19 cellular contexts compared by ENCODE assay signal in the genomic region with DNA sequence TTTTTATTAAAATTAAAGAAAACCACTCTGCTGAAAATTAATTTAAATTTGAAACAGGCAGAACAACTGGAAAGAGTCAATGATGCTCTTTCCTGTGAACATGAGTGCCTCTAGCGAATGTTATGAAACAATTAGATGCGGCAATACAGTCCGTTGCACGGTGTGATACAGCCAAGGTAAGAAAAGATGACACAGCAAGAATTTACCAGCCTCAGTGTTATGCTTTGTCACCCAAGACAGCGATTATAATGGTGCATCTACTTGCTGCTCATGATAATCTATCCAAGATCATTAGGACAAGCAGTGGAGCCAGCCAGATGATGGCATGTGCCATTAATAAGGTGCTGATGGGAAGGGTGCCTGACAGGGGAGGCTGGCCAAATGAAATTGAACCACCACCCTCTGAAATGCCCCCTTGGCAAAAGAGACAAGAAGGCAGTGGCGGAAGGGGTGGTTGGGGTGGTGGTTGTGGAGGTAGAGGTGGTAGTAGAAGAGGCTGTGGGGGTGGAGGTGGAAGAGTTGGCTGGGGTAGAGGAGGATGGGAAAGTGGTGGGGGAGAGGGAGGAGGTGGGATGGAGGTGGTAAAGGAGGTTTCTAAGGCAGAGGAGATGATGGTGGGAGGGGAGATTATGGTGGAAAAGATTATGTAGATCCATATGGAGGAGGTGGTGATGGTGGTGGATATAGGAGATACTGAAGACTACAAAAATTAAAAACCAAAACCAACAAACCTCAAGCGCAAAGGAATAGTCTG. TPM values are rescaled to one million over a fixed set of nuclear protein-coding genes. Genes with fewer than 3 reads are reported as not detected.
A peak's percentile ranks its signal among the peaks of the same experiment; 100 is the strongest.
DNase-seq lines count a peak whose midpoint lies in the region; ATAC-seq and TF ChIP-seq lines count a peak whose summit lies in the region.
"Had no signal": no experiment of that assay in that cellular context is flagged by ENCODE, and none has a peak within 500 bp of the region (broad histone marks: within the 10 kb centered on the region; RNA-seq: fewer than 3 reads in every experiment).

No MANE protein-coding gene starts in this region.

- no peak for DNase-seq in CD4-positive, alpha-beta T cell
- no peak for DNase-seq in activated naive CD8-positive, alpha-beta T cell treated with anti-CD3 and anti-CD28 coated beads, Interleukin-2, amount 50 U/mL, for 24 hours
- DNase-seq in neural crest cell (ENCODE audit: low read depth, low spot score), result no peak
- no peak for DNase-seq in posterior vena cava (ENCODE audit: low spot score)
- no peak for DNase-seq in occipital lobe (lab: John Stamatoyannopoulos, UW)
- DNase-seq: activated CD4-positive, alpha-beta T cell treated with anti-CD3 and anti-CD28 coated beads for 4 hours; brain microvascular endothelial cell; colonic mucosa; Kasumi-1; NCI-H1048; NCI-H510A; RPMI8226 had no signal

- H3K4me1 Mint-ChIP-seq in CD4-positive, alpha-beta T cell (ENCODE audit: low read depth), result peaks cover 70% of the 10 kb centered on the region
- H3K4me1 Mint-ChIP-seq in activated naive CD8-positive, alpha-beta T cell treated with anti-CD3 and anti-CD28 coated beads, Interleukin-2, amount 50 U/mL, for 24 hours, result peaks cover 66% of the 10 kb centered on the region
- H3K4me1 Mint-ChIP-seq in neural crest cell, result peaks cover 16% of the 10 kb centered on the region

- no peaks in the 10 kb centered on the region for H3K27me3 Mint-ChIP-seq in CD4-positive, alpha-beta T cell
- H3K27me3 Mint-ChIP-seq in activated naive CD8-positive, alpha-beta T cell treated with anti-CD3 and anti-CD28 coated beads, Interleukin-2, amount 50 U/mL, for 24 hours, result no peaks in the 10 kb centered on the region
- H3K27me3 Mint-ChIP-seq in neural crest cell (ENCODE audit: low read depth), result no peaks in the 10 kb centered on the region

- POLR2A ChIA-PET in CD4-positive, alpha-beta T cell (lab: Charles Lee), result interaction anchor here (0.6 to 0.7 kb wide), 2 partner anchors 59 to 303 kb away, joined by 3 to 6 read pairs; no protein-coding TSS in a partner anchor
- POLR2A ChIA-PET in HEK293 (lab: Yijun Ruan, JAX), result no interaction called here

- CTCF ChIA-PET in CD4-positive, alpha-beta T cell (lab: Charles Lee), result interaction anchor here (1.0 kb wide), 1 partner anchor 223 kb away, joined by 4 read pairs; no protein-coding TSS in a partner anchor
- CTCF ChIA-PET in HEK293 (lab: Yijun Ruan, JAX), result interaction anchor here (0.6 kb wide), 1 partner anchor 357 kb away, joined by 3 read pairs; no protein-coding TSS in a partner anchor

- H3K27me3 ChIP-seq in CD4-positive, alpha-beta T cell (ENCODE audit: control insufficient read depth, insufficient read depth, low read length), result no peaks in the 10 kb centered on the region
- H3K27me3 ChIP-seq: brain microvascular endothelial cell, colonic mucosa had no signal

- H3K4me3 Mint-ChIP-seq in CD4-positive, alpha-beta T cell, result peak overlapping the region; percentile 54
- peak overlapping the region; percentile 29 for H3K4me3 Mint-ChIP-seq in activated naive CD8-positive, alpha-beta T cell treated with anti-CD3 and anti-CD28 coated beads, Interleukin-2, amount 50 U/mL, for 24 hours
- H3K4me3 Mint-ChIP-seq in neural crest cell, result peak overlapping the region; percentile 52

- no peak overlapping the region for H3K27ac ChIP-seq in CD4-positive, alpha-beta T cell (ENCODE audit: low read depth, low read length)
- no peak overlapping the region for H3K27ac ChIP-seq in HEK293 (ENCODE audit: extremely low read depth, low read depth, low read length)
- H3K27ac ChIP-seq: brain microvascular endothelial cell, colonic mucosa, prostate gland, skin epidermis had no signal

- H3K4me3 ChIP-seq in HEK293 (ENCODE audit: low read depth, low read length), result no peak overlapping the region
- H3K4me3 ChIP-seq: colonic mucosa, prostate gland, skin epidermis had no signal

- TF ChIP-seq CTCF in CD4-positive, alpha-beta T cell (IDR thresholded peaks at IDR 0.05), result no peak
- TF ChIP-seq CTCF in HEK293 (tag by site-specific recombination; IDR thresholded peaks at IDR 0.05), result no peak
- TF ChIP-seq CTCF in neural crest cell (conservative IDR thresholded peaks at IDR 0.05), result no peak

- peaks cover 25% of the 10 kb centered on the region for H3K36me3 Mint-ChIP-seq in CD4-positive, alpha-beta T cell (ENCODE audit: low read depth)
- peaks cover 26% of the 10 kb centered on the region for H3K36me3 Mint-ChIP-seq in activated naive CD8-positive, alpha-beta T cell treated with anti-CD3 and anti-CD28 coated beads, Interleukin-2, amount 50 U/mL, for 24 hours (ENCODE audit: low read depth)
- no peaks in the 10 kb centered on the region for H3K36me3 Mint-ChIP-seq in neural crest cell (ENCODE audit: low read depth)

- no peaks in the 10 kb centered on the region for H3K36me3 ChIP-seq in HEK293 (ENCODE audit: control insufficient read depth in 2 of 2, insufficient read depth in 1 of 2, low read length in 2 of 2)
- H3K36me3 ChIP-seq: brain microvascular endothelial cell, colonic mucosa, prostate gland had no signal

- H3K9me3 Mint-ChIP-seq in CD4-positive, alpha-beta T cell, result peaks cover 2% of the 10 kb centered on the region
- peaks cover 19% of the 10 kb centered on the region for H3K9me3 Mint-ChIP-seq in activated naive CD8-positive, alpha-beta T cell treated with anti-CD3 and anti-CD28 coated beads, Interleukin-2, amount 50 U/mL, for 24 hours
- H3K9me3 Mint-ChIP-seq in neural crest cell, result no peaks in the 10 kb centered on the region

- no peaks in the 10 kb centered on the region for H3K9me3 ChIP-seq in CD4-positive, alpha-beta T cell (ENCODE audit: control insufficient read depth, low read length)
- no peaks in the 10 kb centered on the region for H3K9me3 ChIP-seq in HEK293 (ENCODE audit: control insufficient read depth, insufficient read depth, low read depth, low read length)
- H3K9me3 ChIP-seq: colonic mucosa, prostate gland had no signal

- peak overlapping the region; percentile 51 for H3K27ac Mint-ChIP-seq in CD4-positive, alpha-beta T cell
- H3K27ac Mint-ChIP-seq in activated naive CD8-positive, alpha-beta T cell treated with anti-CD3 and anti-CD28 coated beads, Interleukin-2, amount 50 U/mL, for 24 hours, result peak overlapping the region; percentile 64
- no peak overlapping the region for H3K27ac Mint-ChIP-seq in neural crest cell (ENCODE audit: unreplicated experiment)

- no peaks in the 10 kb centered on the region for H3K4me1 ChIP-seq in HEK293 (ENCODE audit: control insufficient read depth, insufficient read depth, low read length)
- H3K4me1 ChIP-seq: colonic mucosa, prostate gland had no signal

- ATAC-seq in CD4-positive, alpha-beta T cell (ENCODE audit: poor library complexity), result no peak
- no peak for ATAC-seq in activated naive CD8-positive, alpha-beta T cell treated with anti-CD3 and anti-CD28 coated beads, Interleukin-2, amount 50 U/mL, for 24 hours
- ATAC-seq in GM18868 (IDR thresholded peaks at IDR 0.05; ENCODE audit: unreplicated experiment) (no peak), HG02938 (IDR thresholded peaks at IDR 0.05; ENCODE audit: unreplicated experiment) (no peak)
- ATAC-seq: HCT116, SK-N-SH treated with all-trans-retinoic acid at 6 μM for 48 hours had no signal

- intact Hi-C loops in CD4-positive, alpha-beta T cell (cut with DNase I, micrococcal nuclease), result loop anchor here (2.0 to 5.0 kb wide), 4 partner anchors 22 to 357 kb away; no protein-coding TSS in a partner anchor
- intact Hi-C loops in posterior vena cava (cut with DNase I), result no loop called here

TF ChIP-seq in HEK293, 187 proteins besides CTCF, POLR2A, EP300 and RAD21:
- TF ChIP-seq SCRT1 (tag by site-specific recombination; IDR thresholded peaks at IDR 0.05; ENCODE audit: borderline replicate concordance) (no peak), ZNF157 (tag by site-specific recombination; IDR thresholded peaks at IDR 0.05) (no peak), ZFHX2 (tag by site-specific recombination; conservative IDR thresholded peaks at IDR 0.05) (peak; percentile 94), ZNF398 (tag by site-specific recombination; IDR thresholded peaks at IDR 0.05) (0 out of 2 replicates have a peak, but pooled peaks have one; percentile 20), PRDM1 (tag by site-specific recombination; IDR thresholded peaks at IDR 0.05) (no peak), EGR2 (tag by site-specific recombination; IDR thresholded peaks at IDR 0.05; ENCODE audit: low read depth) (peak; percentile 99)

RNA-seq across cellular contexts. Expression of gene RESF1, which starts 4.1 kb away (rescaled TPM):
- total RNA-seq in CD4-positive, alpha-beta T cell, result 100 to 1,000 TPM; 113 to 124 TPM
- total RNA-seq in neural crest cell, result 49.2 and 51.5 TPM in 2 replicates
- 10 to 100 TPM; 46.4 to 51.0 TPM for total RNA-seq in posterior vena cava
- 61.0 TPM for total RNA-seq in occipital lobe

Comparison
In these comparisons a context has a peak if more than half of its experiments do, and no peak if none do; other contexts are left out.
1. intact Hi-C loops: an anchor here in CD4-positive, alpha-beta T cell (2.0 to 5.0 kb wide); none called in posterior vena cava.